Comparison of ENCODE assay signal across 2 cellular contexts in genomic region chr1:40309374-40310128, GRCh38.
TF ChIP-seq lines count a peak whose summit lies in the region.

No MANE protein-coding gene starts in this region.

TF ChIP-seq in H1, 55 proteins besides CTCF, POLR2A, EP300 and RAD21:
- no peak for TF ChIP-seq PHF8 (conservative IDR thresholded peaks at IDR 0.05; ENCODE audit: low read depth, low read length)
- TF ChIP-seq SIN3A (conservative IDR thresholded peaks at IDR 0.05 in 1 of 2, IDR thresholded peaks at IDR 0.05 in 1 of 2; ENCODE audit: low read depth in 1 of 2, low read length in 2 of 2): no peak
- TF ChIP-seq TAF1 (IDR thresholded peaks at IDR 0.05; ENCODE audit: low read depth, low read length): no peak
- TF ChIP-seq USF2 (IDR thresholded peaks at IDR 0.05; ENCODE audit: low read length): no peak
- TF ChIP-seq RNF2 (IDR thresholded peaks at IDR 0.05; ENCODE audit: borderline replicate concordance, low read depth, low read length, missing control alignments, poor library complexity, severe bottlenecking): no peak
- no peak for TF ChIP-seq ASH2L (IDR thresholded peaks at IDR 0.05; ENCODE audit: low read length)
- TF ChIP-seq JUN (IDR thresholded peaks at IDR 0.05; ENCODE audit: low read depth, low read length): no peak
- TF ChIP-seq SUZ12 (IDR thresholded peaks at IDR 0.05; ENCODE audit: low read length): no peak
- TF ChIP-seq SIRT6 (IDR thresholded peaks at IDR 0.05; ENCODE audit: low read length): no peak
- TF ChIP-seq EZH2 (IDR thresholded peaks at IDR 0.05; ENCODE audit: low read depth, low read length, severe bottlenecking): no peak
- TF ChIP-seq GTF2F1 (IDR thresholded peaks at IDR 0.05; ENCODE audit: borderline replicate concordance, low read depth, low read length): no peak
- TF ChIP-seq RFX5 (IDR thresholded peaks at IDR 0.05; ENCODE audit: borderline replicate concordance, low read depth, low read length): no peak
- TF ChIP-seq NANOG (IDR thresholded peaks at IDR 0.05; ENCODE audit: insufficient read depth, low read depth, low read length, poor library complexity, severe bottlenecking): no peak
- no peak for TF ChIP-seq CHD2 (IDR thresholded peaks at IDR 0.05; ENCODE audit: low read length)
- TF ChIP-seq POU5F1 (IDR thresholded peaks at IDR 0.05; ENCODE audit: low read depth, low read length): no peak
- no peak for TF ChIP-seq CBX8 (IDR thresholded peaks at IDR 0.05; ENCODE audit: borderline replicate concordance, low read depth, low read length)
- no peak for TF ChIP-seq KDM1A (IDR thresholded peaks at IDR 0.05; ENCODE audit: borderline replicate concordance, low read length)
- no peak for TF ChIP-seq HDAC2 (IDR thresholded peaks at IDR 0.05; ENCODE audit: borderline replicate concordance in 1 of 2, low read depth in 2 of 2, low read length in 2 of 2)

TF ChIP-seq in WTC11, 78 proteins besides CTCF, POLR2A, EP300 and RAD21:
- TF ChIP-seq, protein P1, sequence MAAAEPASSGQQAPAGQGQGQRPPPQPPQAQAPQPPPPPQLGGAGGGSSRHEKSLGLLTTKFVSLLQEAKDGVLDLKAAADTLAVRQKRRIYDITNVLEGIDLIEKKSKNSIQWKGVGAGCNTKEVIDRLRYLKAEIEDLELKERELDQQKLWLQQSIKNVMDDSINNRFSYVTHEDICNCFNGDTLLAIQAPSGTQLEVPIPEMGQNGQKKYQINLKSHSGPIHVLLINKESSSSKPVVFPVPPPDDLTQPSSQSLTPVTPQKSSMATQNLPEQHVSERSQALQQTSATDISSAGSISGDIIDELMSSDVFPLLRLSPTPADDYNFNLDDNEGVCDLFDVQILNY (CRISPR knock-in tag; IDR thresholded peaks at IDR 0.05): no peak
- TF ChIP-seq NR1H2 (CRISPR knock-in tag; IDR thresholded peaks at IDR 0.05): no peak
- no peak for TF ChIP-seq ZBTB21 (CRISPR knock-in tag; IDR thresholded peaks at IDR 0.05; ENCODE audit: borderline replicate concordance)
- TF ChIP-seq PREB (CRISPR knock-in tag; IDR thresholded peaks at IDR 0.05; ENCODE audit: borderline replicate concordance): no peak
- TF ChIP-seq, protein P2, sequence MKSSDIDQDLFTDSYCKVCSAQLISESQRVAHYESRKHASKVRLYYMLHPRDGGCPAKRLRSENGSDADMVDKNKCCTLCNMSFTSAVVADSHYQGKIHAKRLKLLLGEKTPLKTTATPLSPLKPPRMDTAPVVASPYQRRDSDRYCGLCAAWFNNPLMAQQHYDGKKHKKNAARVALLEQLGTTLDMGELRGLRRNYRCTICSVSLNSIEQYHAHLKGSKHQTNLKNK (CRISPR knock-in tag; IDR thresholded peaks at IDR 0.05): no peak
- TF ChIP-seq ETV6 (CRISPR knock-in tag; IDR thresholded peaks at IDR 0.05): no peak
- TF ChIP-seq NR3C1 (CRISPR knock-in tag; conservative IDR thresholded peaks at IDR 0.05; ENCODE audit: low read depth): no peak
- TF ChIP-seq, protein P3, sequence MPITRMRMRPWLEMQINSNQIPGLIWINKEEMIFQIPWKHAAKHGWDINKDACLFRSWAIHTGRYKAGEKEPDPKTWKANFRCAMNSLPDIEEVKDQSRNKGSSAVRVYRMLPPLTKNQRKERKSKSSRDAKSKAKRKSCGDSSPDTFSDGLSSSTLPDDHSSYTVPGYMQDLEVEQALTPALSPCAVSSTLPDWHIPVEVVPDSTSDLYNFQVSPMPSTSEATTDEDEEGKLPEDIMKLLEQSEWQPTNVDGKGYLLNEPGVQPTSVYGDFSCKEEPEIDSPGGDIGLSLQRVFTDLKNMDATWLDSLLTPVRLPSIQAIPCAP (CRISPR knock-in tag; IDR thresholded peaks at IDR 0.05): no peak
- TF ChIP-seq, protein P4, sequence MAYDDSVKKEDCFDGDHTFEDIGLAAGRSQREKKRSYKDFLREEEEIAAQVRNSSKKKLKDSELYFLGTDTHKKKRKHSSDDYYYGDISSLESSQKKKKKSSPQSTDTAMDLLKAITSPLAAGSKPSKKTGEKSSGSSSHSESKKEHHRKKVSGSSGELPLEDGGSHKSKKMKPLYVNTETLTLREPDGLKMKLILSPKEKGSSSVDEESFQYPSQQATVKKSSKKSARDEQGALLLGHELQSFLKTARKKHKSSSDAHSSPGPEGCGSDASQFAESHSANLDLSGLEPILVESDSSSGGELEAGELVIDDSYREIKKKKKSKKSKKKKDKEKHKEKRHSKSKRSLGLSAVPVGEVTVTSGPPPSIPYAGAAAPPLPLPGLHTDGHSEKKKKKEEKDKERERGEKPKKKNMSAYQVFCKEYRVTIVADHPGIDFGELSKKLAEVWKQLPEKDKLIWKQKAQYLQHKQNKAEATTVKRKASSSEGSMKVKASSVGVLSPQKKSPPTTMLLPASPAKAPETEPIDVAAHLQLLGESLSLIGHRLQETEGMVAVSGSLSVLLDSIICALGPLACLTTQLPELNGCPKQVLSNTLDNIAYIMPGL (CRISPR knock-in tag; IDR thresholded peaks at IDR 0.05): no peak
- TF ChIP-seq NR2C2 (CRISPR knock-in tag; IDR thresholded peaks at IDR 0.05): no peak
- no peak for TF ChIP-seq MAX (CRISPR knock-in tag; IDR thresholded peaks at IDR 0.05)
- no peak for TF ChIP-seq FOXP1 (CRISPR knock-in tag; IDR thresholded peaks at IDR 0.05; ENCODE audit: borderline replicate concordance)
- TF ChIP-seq, protein P5, sequence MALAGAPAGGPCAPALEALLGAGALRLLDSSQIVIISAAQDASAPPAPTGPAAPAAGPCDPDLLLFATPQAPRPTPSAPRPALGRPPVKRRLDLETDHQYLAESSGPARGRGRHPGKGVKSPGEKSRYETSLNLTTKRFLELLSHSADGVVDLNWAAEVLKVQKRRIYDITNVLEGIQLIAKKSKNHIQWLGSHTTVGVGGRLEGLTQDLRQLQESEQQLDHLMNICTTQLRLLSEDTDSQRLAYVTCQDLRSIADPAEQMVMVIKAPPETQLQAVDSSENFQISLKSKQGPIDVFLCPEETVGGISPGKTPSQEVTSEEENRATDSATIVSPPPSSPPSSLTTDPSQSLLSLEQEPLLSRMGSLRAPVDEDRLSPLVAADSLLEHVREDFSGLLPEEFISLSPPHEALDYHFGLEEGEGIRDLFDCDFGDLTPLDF (CRISPR knock-in tag; IDR thresholded peaks at IDR 0.05): no peak
- no peak for TF ChIP-seq PRRX2 (CRISPR knock-in tag; IDR thresholded peaks at IDR 0.05)
